17 cellular contexts compared by ENCODE assay signal in the genomic region with DNA sequence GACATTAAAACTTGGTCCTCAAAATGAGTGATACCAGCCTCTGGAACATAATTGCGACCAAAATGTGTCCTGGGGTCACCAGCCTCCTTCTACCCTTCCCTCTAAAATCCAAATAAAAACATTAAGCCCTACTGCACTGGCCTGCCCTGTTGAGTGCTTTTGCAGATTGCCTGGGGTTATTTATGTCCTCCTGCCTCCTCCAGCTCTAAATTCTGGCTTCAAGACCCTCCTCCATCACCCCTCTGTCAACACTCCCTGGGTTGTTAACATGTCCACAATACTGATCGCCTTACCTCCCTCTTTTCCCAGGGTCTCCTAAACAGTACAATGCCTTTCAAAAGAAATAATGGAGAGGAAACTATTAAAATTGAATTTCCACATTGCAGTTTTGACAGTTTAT.
DNase-seq lines count a peak whose midpoint lies in the region; ATAC-seq and TF ChIP-seq lines count a peak whose summit lies in the region.
"Had no signal": no experiment of that assay in that cellular context is flagged by ENCODE, and none has a peak within 500 bp of the region (broad histone marks: within the 10 kb centered on the region; RNA-seq: fewer than 3 reads in every experiment).

No MANE protein-coding gene starts in this region.

- H3K79me2 ChIP-seq in OCI-LY7 (ENCODE audit: insufficient read depth, low read depth, low read length), result no peaks in the 10 kb centered on the region

- no peak overlapping the region for H3K27ac Mint-ChIP-seq in activated naive CD8-positive, alpha-beta T cell
- no peak overlapping the region for H3K27ac Mint-ChIP-seq in activated naive CD8-positive, alpha-beta T cell treated with anti-CD3 and anti-CD28 coated beads, Interleukin-2, amount 50 U/mL, for 24 hours
- peak overlapping the region in 4 of 6 donors; percentile 17 to 67 (median 22) for H3K27ac Mint-ChIP-seq in immature natural killer cell
- peak overlapping the region; percentile 92 for H3K27ac Mint-ChIP-seq in stimulated activated naive B cell treated with anti-CD40 and anti-IgM and Interleukin-4, amounts not matched to agents 10 μg/mL and 1 μg/mL and 100 μg/mL, for 72 hours
- H3K27ac Mint-ChIP-seq: HFFc6 had no signal

- H3K4me3 Mint-ChIP-seq in activated naive CD8-positive, alpha-beta T cell, result peak overlapping the region; percentile 15
- H3K4me3 Mint-ChIP-seq in activated naive CD8-positive, alpha-beta T cell treated with anti-CD3 and anti-CD28 coated beads, Interleukin-2, amount 50 U/mL, for 24 hours, result no peak overlapping the region
- peak overlapping the region in 1 of 5 donors; percentile 71 for H3K4me3 Mint-ChIP-seq in immature natural killer cell
- H3K4me3 Mint-ChIP-seq in stimulated activated naive B cell treated with anti-CD40 and anti-IgM and Interleukin-4, amounts not matched to agents 10 μg/mL and 1 μg/mL and 100 μg/mL, for 72 hours, result peak overlapping the region; percentile 58 to 77
- H3K4me3 Mint-ChIP-seq: CD4-positive, alpha-beta memory T cell; HFFc6 had no signal

- no peak for ATAC-seq in activated naive CD8-positive, alpha-beta T cell treated with anti-CD3 and anti-CD28 coated beads, Interleukin-2, amount 50 U/mL, for 24 hours
- ATAC-seq in stimulated activated naive B cell treated with anti-CD40 and anti-IgM and Interleukin-4, amounts not matched to agents 10 μg/mL and 1 μg/mL and 100 μg/mL, for 72 hours (replicated peaks), result no peak
- no peak for ATAC-seq in HG03139 (IDR thresholded peaks at IDR 0.05; ENCODE audit: unreplicated experiment)
- ATAC-seq: Right ventricle myocardium inferior had no signal

- H3K9me2 ChIP-seq in OCI-LY7 (ENCODE audit: insufficient read depth, low read length), result no peaks in the 10 kb centered on the region

- peak overlapping the region; percentile 68; the same call in 1 of the 2 replicates for H3K4me2 ChIP-seq in OCI-LY7 (ENCODE audit: low read length)

- H3K27me3 Mint-ChIP-seq in activated naive CD8-positive, alpha-beta T cell, result no peaks in the 10 kb centered on the region
- H3K27me3 Mint-ChIP-seq in activated naive CD8-positive, alpha-beta T cell treated with anti-CD3 and anti-CD28 coated beads, Interleukin-2, amount 50 U/mL, for 24 hours, result no peaks in the 10 kb centered on the region
- peaks cover 0 to 1% (median 0%) of the 10 kb centered on the region in 3 donors for H3K27me3 Mint-ChIP-seq in immature natural killer cell (ENCODE audit: low read depth in 3 of 3)
- H3K27me3 Mint-ChIP-seq in stimulated activated naive B cell treated with anti-CD40 and anti-IgM and Interleukin-4, amounts not matched to agents 10 μg/mL and 1 μg/mL and 100 μg/mL, for 72 hours, result no peaks in the 10 kb centered on the region
- H3K27me3 Mint-ChIP-seq: CD4-positive, alpha-beta memory T cell had no signal

- no peak for DNase-seq in activated naive CD8-positive, alpha-beta T cell treated with anti-CD3 and anti-CD28 coated beads, Interleukin-2, amount 50 U/mL, for 24 hours
- DNase-seq in OCI-LY7 (ENCODE audit: low spot score) (no peak), immature natural killer cell (no peak), HPDE6-E6E7 (ENCODE audit: extremely low spot score) (no peak)
- no peak for DNase-seq in stimulated activated naive B cell treated with anti-CD40 and anti-IgM and Interleukin-4, amounts not matched to agents 10 μg/mL and 1 μg/mL and 100 μg/mL, for 72 hours
- no peak for DNase-seq in activated CD4-positive, alpha-beta T cell treated with anti-CD3 and anti-CD28 coated beads for 4 hours
- DNase-seq: CD4-positive, alpha-beta memory T cell; DMS153; EL; HFFc6; KBM-7; NCI-H1436; NCI-H2029 treated with DMSO at 0.1 percent for 48 hours had no signal

- H3K4me3 ChIP-seq in OCI-LY7 (ENCODE audit: low read depth, low read length, poor library complexity, severe bottlenecking), result peak overlapping the region; percentile 36

- POLR2A ChIA-PET in OCI-LY7 (lab: Charles Lee), result interaction anchor here (0.6 to 1.7 kb wide), 2 partner anchors 14 to 325 kb away, joined by 3 to 5 read pairs; no protein-coding TSS in a partner anchor

- H3K9me3 ChIP-seq in OCI-LY7 (ENCODE audit: low read length), result no peaks in the 10 kb centered on the region

- no peaks in the 10 kb centered on the region for H3K36me3 ChIP-seq in OCI-LY7 (ENCODE audit: insufficient read depth, low read length)

- CTCF ChIA-PET in OCI-LY7 (lab: Charles Lee; ENCODE audit: unreplicated experiment), result no interaction called here

- intact Hi-C loops in OCI-LY7 (cut with micrococcal nuclease; ENCODE audit: unreplicated experiment), result no loop called here

- no peaks in the 10 kb centered on the region for H3K9me3 Mint-ChIP-seq in activated naive CD8-positive, alpha-beta T cell (ENCODE audit: low read depth)
- peaks cover 3% of the 10 kb centered on the region for H3K9me3 Mint-ChIP-seq in activated naive CD8-positive, alpha-beta T cell treated with anti-CD3 and anti-CD28 coated beads, Interleukin-2, amount 50 U/mL, for 24 hours
- H3K9me3 Mint-ChIP-seq in immature natural killer cell, result no peaks in the 10 kb centered on the region
- no peaks in the 10 kb centered on the region for H3K9me3 Mint-ChIP-seq in stimulated activated naive B cell treated with anti-CD40 and anti-IgM and Interleukin-4, amounts not matched to agents 10 μg/mL and 1 μg/mL and 100 μg/mL, for 72 hours
- H3K9me3 Mint-ChIP-seq: HFFc6 had no signal

- BruUV-seq in OCI-LY7 (replicated peaks; lab: Mats Ljungman, UMichigan), result no TSS peak

- no peak overlapping the region for H3K27ac ChIP-seq in OCI-LY7 (ENCODE audit: low read depth, low read length, poor library complexity, severe bottlenecking)
- H3K27ac ChIP-seq: 22Rv1 had no signal

- H3K4me1 Mint-ChIP-seq in activated naive CD8-positive, alpha-beta T cell (ENCODE audit: low read depth), result peaks cover 48% of the 10 kb centered on the region
- H3K4me1 Mint-ChIP-seq in activated naive CD8-positive, alpha-beta T cell treated with anti-CD3 and anti-CD28 coated beads, Interleukin-2, amount 50 U/mL, for 24 hours, result peaks cover 25% of the 10 kb centered on the region
- H3K4me1 Mint-ChIP-seq in immature natural killer cell, result peaks cover 6 to 28% of the 10 kb centered on the region in 2 donors
- H3K4me1 Mint-ChIP-seq in stimulated activated naive B cell treated with anti-CD40 and anti-IgM and Interleukin-4, amounts not matched to agents 10 μg/mL and 1 μg/mL and 100 μg/mL, for 72 hours, result peaks cover 31 to 36% of the 10 kb centered on the region in 2 donors

- H3K36me3 Mint-ChIP-seq in activated naive CD8-positive, alpha-beta T cell, result peaks cover 6% of the 10 kb centered on the region
- peaks cover 4% of the 10 kb centered on the region for H3K36me3 Mint-ChIP-seq in activated naive CD8-positive, alpha-beta T cell treated with anti-CD3 and anti-CD28 coated beads, Interleukin-2, amount 50 U/mL, for 24 hours (ENCODE audit: low read depth)
- H3K36me3 Mint-ChIP-seq in immature natural killer cell, result peaks cover 6 to 9% (median 6%) of the 10 kb centered on the region in 3 donors
- peaks cover 5 to 15% of the 10 kb centered on the region in 2 donors for H3K36me3 Mint-ChIP-seq in stimulated activated naive B cell treated with anti-CD40 and anti-IgM and Interleukin-4, amounts not matched to agents 10 μg/mL and 1 μg/mL and 100 μg/mL, for 72 hours

- peaks cover 27% of the 10 kb centered on the region for H3K4me1 ChIP-seq in OCI-LY7 (ENCODE audit: insufficient read depth, low read length, poor library complexity, severe bottlenecking)

- no peak for TF ChIP-seq CTCF in OCI-LY7 (conservative IDR thresholded peaks at IDR 0.05; ENCODE audit: low read length)

- no peaks in the 10 kb centered on the region for H4K20me1 ChIP-seq in OCI-LY7 (ENCODE audit: insufficient read depth, low read length)

- H2AFZ ChIP-seq in OCI-LY7 (ENCODE audit: low read length), result peak overlapping the region; percentile 82; the same call in 1 of the 2 replicates

Comparison
In these comparisons a context has a peak if more than half of its experiments do, and no peak if none do; other contexts are left out.
1. H3K27ac Mint-ChIP-seq: peak in immature natural killer cell (4 of 6) and stimulated activated naive B cell treated with anti-CD40 and anti-IgM and Interleukin-4, amounts not matched to agents 10 μg/mL and 1 μg/mL and 100 μg/mL, for 72 hours (single experiment); none in activated naive CD8-positive, alpha-beta T cell (single experiment) and activated naive CD8-positive, alpha-beta T cell treated with anti-CD3 and anti-CD28 coated beads, Interleukin-2, amount 50 U/mL, for 24 hours (single experiment).